In the genomic region with DNA sequence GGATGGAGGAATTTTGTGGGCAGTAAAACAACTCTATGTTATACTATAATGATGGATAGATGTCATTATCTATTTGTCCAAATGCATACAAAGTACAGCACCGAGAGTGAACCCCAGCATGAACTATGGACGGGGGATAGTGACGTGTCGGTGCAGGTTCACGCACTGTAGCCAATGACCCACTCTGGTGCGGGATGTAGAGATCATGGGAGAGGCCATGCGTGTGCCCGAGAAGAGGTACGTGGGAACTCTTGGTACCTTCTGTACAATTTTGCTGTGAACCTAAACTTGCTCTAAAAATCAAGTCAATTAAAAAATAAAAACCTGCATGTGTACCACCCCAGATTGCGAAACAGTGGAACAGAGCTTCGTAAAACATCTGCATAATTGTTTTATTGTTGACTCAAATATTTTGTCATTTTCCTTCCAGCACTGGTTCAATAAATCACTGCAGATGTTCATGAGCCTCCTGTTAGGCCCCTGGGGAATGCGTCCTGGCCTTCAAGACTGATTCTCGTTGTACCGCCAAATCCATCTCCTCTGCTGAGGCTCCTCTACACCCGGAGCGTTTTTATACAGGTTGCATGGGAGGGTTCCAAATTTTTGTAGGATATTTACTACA, we compare ENCODE assay signal across 24 cellular contexts. TPM values are rescaled to one million over a fixed set of nuclear protein-coding genes. Genes with fewer than 3 reads are reported as not detected.
DNase-seq lines count a peak whose midpoint lies in the region; FAIRE-seq and TF ChIP-seq lines count a peak whose summit lies in the region.
"Had no signal": no experiment of that assay in that cellular context is flagged by ENCODE, and none has a peak within 500 bp of the region (broad histone marks: within the 10 kb centered on the region; RNA-seq: fewer than 3 reads in every experiment).

No MANE protein-coding gene starts in this region.

- H3K9me3 Mint-ChIP-seq in osteocyte (ENCODE audit: unreplicated experiment), result no peaks in the 10 kb centered on the region
- H3K9me3 Mint-ChIP-seq: activated CD8-positive, alpha-beta T cell treated with anti-CD3 and anti-CD28 coated beads for 36 hours; activated naive CD8-positive, alpha-beta T cell treated with anti-CD3 and anti-CD28 coated beads, Interleukin-2, amount 50 U/mL, for 24 hours; H9 had no signal

- DNase-seq in H54 (ENCODE audit: insufficient read length, low spot score) (no peak), fibroblast of the conjunctiva (ENCODE audit: low read depth) (peak; percentile 26), osteocyte (ENCODE audit: extremely low spot score, unreplicated experiment) (peak; percentile 38), testis (peak; percentile 65), SK-N-DZ (ENCODE audit: low spot score) (no peak), GM23248 (no peak), posterior cingulate gyrus (no peak), NCI-H82 treated with DMSO at 0.1 percent for 48 hours (lab: John Stamatoyannopoulos, UW; ENCODE audit: unreplicated experiment) (no peak)
- DNase-seq: activated CD4-positive, CD25-positive, alpha-beta regulatory T cell treated with anti-CD3 and anti-CD28 coated beads, Interleukin-2, amount 50 U/mL, for 72 hours; activated CD8-positive, alpha-beta T cell treated with anti-CD3 and anti-CD28 coated beads for 36 hours; activated gamma-delta T cell; activated naive CD8-positive, alpha-beta T cell treated with anti-CD3 and anti-CD28 coated beads, Interleukin-2, amount 50 U/mL, for 24 hours; DMS53; effector CD8-positive, alpha-beta T cell; H9; NCI-H1694; NCI-H2171; NCI-H524 treated with DMSO at 0.1 percent for 48 hours; stimulated activated CD4-positive, alpha-beta T cell treated with anti-CD3 and anti-CD28 coated beads, Interleukin-4, amount 100 ng/mL, for 4 hours; stimulated activated naive CD4-positive, alpha-beta T cell; upper lobe of left lung had no signal

- H3K4me2 ChIP-seq in GM23248 (ENCODE audit: unreplicated experiment), result no peak overlapping the region
- H3K4me2 ChIP-seq: KMS-11 had no signal

- H3K36me3 ChIP-seq in testis (ENCODE audit: low read depth, missing control alignments) (no peaks in the 10 kb centered on the region), GM23248 (ENCODE audit: low read depth) (no peaks in the 10 kb centered on the region)

- peak overlapping the region; percentile 76 for H3K27ac Mint-ChIP-seq in osteocyte (ENCODE audit: unreplicated experiment)
- H3K27ac Mint-ChIP-seq: activated CD8-positive, alpha-beta T cell treated with anti-CD3 and anti-CD28 coated beads for 36 hours; activated naive CD8-positive, alpha-beta T cell treated with anti-CD3 and anti-CD28 coated beads, Interleukin-2, amount 50 U/mL, for 24 hours; brain; H9 had no signal

- H3K4me3 Mint-ChIP-seq in osteocyte (ENCODE audit: unreplicated experiment), result peak overlapping the region; percentile 5
- H3K4me3 Mint-ChIP-seq: activated CD8-positive, alpha-beta T cell treated with anti-CD3 and anti-CD28 coated beads for 36 hours; activated naive CD8-positive, alpha-beta T cell treated with anti-CD3 and anti-CD28 coated beads, Interleukin-2, amount 50 U/mL, for 24 hours; brain; H9 had no signal

- H3K79me2 ChIP-seq in GM23248 (ENCODE audit: insufficient read depth), result peaks cover 30% of the 10 kb centered on the region

- H3K9me3 ChIP-seq in testis (no peaks in the 10 kb centered on the region), GM23248 (ENCODE audit: low read depth) (no peaks in the 10 kb centered on the region)
- H3K9me3 ChIP-seq: upper lobe of left lung had no signal

- in situ Hi-C loops in GM23248 (cut with MboI), result no loop called here

- H4K20me1 ChIP-seq in GM23248 (ENCODE audit: insufficient read depth), result no peaks in the 10 kb centered on the region

- WGBS in testis, 2 donors, result 56 to 64% methylated on average over 15 to 16 of the region's 16 CpGs
- 53 to 59% methylated on average over 16 of the region's 16 CpGs for WGBS in GM23248 (ENCODE audit: low coverage in 1 of 2, low lambda C conversion rate in 2 of 2, missing lambda C conversion rate in 2 of 2), 2 experiments

- TF ChIP-seq POLR2A in H54 (IDR thresholded peaks at IDR 0.05; ENCODE audit: low read depth, low read length) (no peak), testis (IDR thresholded peaks at IDR 0.05) (no peak)

- H3K4me1 Mint-ChIP-seq in osteocyte (ENCODE audit: unreplicated experiment), result peaks cover 87% of the 10 kb centered on the region

- intact Hi-C loops in testis (cut with DNase I; ENCODE audit: low total_unique reads), result no loop called here
- intact Hi-C loops in posterior cingulate gyrus (cut with DNase I), result no loop called here

- no peaks in the 10 kb centered on the region for H3K27me3 ChIP-seq in testis
- no peaks in the 10 kb centered on the region for H3K27me3 ChIP-seq in GM23248 (replicated peaks; ENCODE audit: insufficient read depth)
- H3K27me3 ChIP-seq: upper lobe of left lung had no signal

- no peak overlapping the region for H3K27ac ChIP-seq in testis
- no peak overlapping the region for H3K27ac ChIP-seq in GM23248
- H3K27ac ChIP-seq: KMS-11, upper lobe of left lung had no signal

- H3K4me1 ChIP-seq in testis, result no peaks in the 10 kb centered on the region
- no peaks in the 10 kb centered on the region for H3K4me1 ChIP-seq in GM23248 (ENCODE audit: insufficient read depth)

- H3K36me3 Mint-ChIP-seq in osteocyte (ENCODE audit: unreplicated experiment), result peaks cover 38% of the 10 kb centered on the region

- H3K4me3 ChIP-seq in testis (no peak overlapping the region), GM23248 (no peak overlapping the region)
- H3K4me3 ChIP-seq: upper lobe of left lung had no signal

- no peaks in the 10 kb centered on the region for H3K9me2 ChIP-seq in GM23248 (ENCODE audit: insufficient read depth)

- no peaks in the 10 kb centered on the region for H3K27me3 Mint-ChIP-seq in osteocyte (ENCODE audit: unreplicated experiment)
- H3K27me3 Mint-ChIP-seq: brain had no signal

- TF ChIP-seq CTCF in osteocyte (IDR thresholded peaks at IDR 0.05) (no peak), testis (IDR thresholded peaks at IDR 0.05) (no peak)

- peak; percentile 11 for FAIRE-seq in H54 (lab: Jason Lieb, UNC)
- FAIRE-seq: G401.6 had no signal

- no peak overlapping the region for H3K9ac ChIP-seq in GM23248
- H3K9ac ChIP-seq: KMS-11 had no signal

- no peak overlapping the region for H2AFZ ChIP-seq in GM23248

- H3F3A ChIP-seq in GM23248 (ENCODE audit: insufficient read depth), result no peaks in the 10 kb centered on the region

RNA-seq across cellular contexts. Expression of gene COL4A1, which starts 30.9 kb away (rescaled TPM):
- 3,181 and 3,589 TPM in 2 replicates for total RNA-seq in osteocyte
- total RNA-seq in testis, result 10 to 100 TPM; 35.5 to 39.0 TPM
- polyA plus RNA-seq in testis (ENCODE audit: insufficient read depth, low read depth, low replicate concordance), result 43.0 TPM
- 47.5 and 48.2 TPM in 2 replicates for polyA plus RNA-seq in SK-N-DZ (2014; cell fraction: cytosol; rRNA removed)
- polyA plus RNA-seq in SK-N-DZ (2014; cell fraction: nucleus; rRNA removed), result 44.8 and 49.1 TPM in 2 replicates
- 519 and 549 TPM in 2 replicates for total RNA-seq in GM23248 (2014; rRNA removed; shearing (Covaris generic))
- 183 and 184 TPM in 2 replicates for polyA plus RNA-seq in GM23248 (2016; fragmentation: Nextera tagmentation; extraction: Ambion mirVana)
- total RNA-seq: activated CD8-positive, alpha-beta T cell treated with anti-CD3 and anti-CD28 coated beads for 36 hours had no signal

RNA-seq across cellular contexts. Expression of gene COL4A2, which starts 31.0 kb away (rescaled TPM):
- total RNA-seq in osteocyte, result 2,001 and 2,067 TPM in 2 replicates
- 10 to 100 TPM; 81.0 to 89.9 TPM for total RNA-seq in testis
- 69.1 TPM for polyA plus RNA-seq in testis (ENCODE audit: insufficient read depth, low read depth, low replicate concordance)
- 65.4 and 81.9 TPM in 2 replicates for polyA plus RNA-seq in SK-N-DZ (2014; cell fraction: cytosol; rRNA removed)
- 108 and 116 TPM in 2 replicates for polyA plus RNA-seq in SK-N-DZ (2014; cell fraction: nucleus; rRNA removed)
- total RNA-seq in GM23248 (2014; rRNA removed; shearing (Covaris generic)), result 455 and 524 TPM in 2 replicates
- polyA plus RNA-seq in GM23248 (2016; fragmentation: Nextera tagmentation; extraction: Ambion mirVana), result 137 and 146 TPM in 2 replicates
- total RNA-seq: activated CD8-positive, alpha-beta T cell treated with anti-CD3 and anti-CD28 coated beads for 36 hours had no signal

Comparison
In these comparisons a context has a peak if more than half of its experiments do, and no peak if none do; other contexts are left out.
1. DNase-seq: peak in fibroblast of the conjunctiva (single experiment), osteocyte (single experiment) and testis (single experiment); none in H54 (single experiment), SK-N-DZ (single experiment), GM23248 (single experiment), posterior cingulate gyrus (0 of 10) and NCI-H82 treated with DMSO at 0.1 percent for 48 hours (single experiment).
2. RNA of gene COL4A1, which starts 30.9 kb away (total RNA-seq): 3,181 to 3,589 TPM in osteocyte and 519 to 549 TPM in GM23248; 35.5 to 39.0 TPM in testis; every median in the first group is over 10 times any median in the second.